ENCODE assay signal across 9 cellular contexts in genomic region chr16:55452996-55453395, GRCh38. TPM values are rescaled to one million over a fixed set of nuclear protein-coding genes. Genes with fewer than 3 reads are reported as not detected.
"Had no signal": no experiment of that assay in that cellular context is flagged by ENCODE, and none has a peak within 500 bp of the region (broad histone marks: within the 10 kb centered on the region; RNA-seq: fewer than 3 reads in every experiment).

No MANE protein-coding gene starts in this region.

- FAIRE-seq: G401.6, GM12878, GM12891, GM12892, GM18507, GM19239 had no signal

- H3K4me3 ChIP-seq: GM12878 had no signal

- DNase-seq: GDM1, GF-D8 had no signal

RNA-seq across cellular contexts. Expression of gene MMP2, which starts 26.0 kb away (rescaled TPM):
- total RNA-seq: G401 had no signal

RNA-seq across cellular contexts. Expression of gene LPCAT2, which starts 55.9 kb away (rescaled TPM):
- total RNA-seq: G401, GM12878 had no signal
